28 cellular contexts compared by ENCODE assay signal in the genomic region with DNA sequence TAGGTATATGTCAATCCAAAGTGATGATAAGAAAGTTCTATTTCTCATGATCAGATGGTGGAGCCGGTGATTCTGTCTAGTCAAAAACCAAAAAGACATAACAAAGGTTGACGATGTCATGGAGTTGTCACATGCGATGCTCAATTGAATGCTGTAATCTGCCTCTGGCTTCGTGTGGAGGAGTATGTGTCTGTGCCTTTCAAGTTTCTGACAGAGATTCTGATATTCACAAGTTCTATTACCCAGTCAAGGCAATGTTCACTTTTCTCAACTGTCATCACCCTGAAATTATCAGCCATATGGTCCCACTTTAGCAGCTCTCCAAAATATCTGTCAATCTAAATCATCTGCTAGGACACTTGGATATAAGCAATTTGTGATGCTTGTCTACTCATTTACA.
"Had no signal": no experiment of that assay in that cellular context is flagged by ENCODE, and none has a peak within 500 bp of the region (broad histone marks: within the 10 kb centered on the region; RNA-seq: fewer than 3 reads in every experiment).

No MANE protein-coding gene starts in this region.

- H3K27ac ChIP-seq: ascending aorta, KMS-11, Peyer's patch, SJSA1 had no signal

- DNase-seq: activated CD4-positive, alpha-beta T cell treated with anti-CD3 and anti-CD28 coated beads, Interleukin-2, amount 10 ng/mL, durations not matched to agents 24 days and 14 days; activated CD4-positive, alpha-beta T cell treated with anti-CD3 and anti-CD28 coated beads, Interleukin-2, amount 50 U/mL, for 4 hours; activated CD8-positive, alpha-beta T cell treated with anti-CD3 and anti-CD28 coated beads for 36 hours; activated gamma-delta T cell; activated naive CD4-positive, alpha-beta T cell treated with Interleukin-2 at 50 U/mL for 16 hours; activated naive CD8-positive, alpha-beta T cell treated with anti-CD3 and anti-CD28 coated beads, Interleukin-2, amount 10 ng/mL, durations not matched to agents 7 days and 5 days; activated T-cell treated with anti-CD3 and anti-CD28 coated beads, Interleukin-2, amount 50 U/mL, for 24 hours; amygdala; NCI-H1092 treated with DMSO at 0.1 percent for 48 hours; NCI-H146; NCI-H1930; NCI-H2081 treated with DMSO at 0.1 percent for 48 hours; NCI-H345; NCI-H510A treated with DMSO at 0.1 percent for 48 hours; NCI-H748 treated with DMSO at 0.1 percent for 48 hours; NK-92 treated with Interleukin-12 subunit alpha and Interleukin-12 subunit beta, amount 100 ng/mL, for 24 hours; PC-3; Peyer's patch; RPMI8226; SHP77 treated with DMSO at 0.1 percent for 48 hours; SK-N-SH had no signal

- H3K27me3 Mint-ChIP-seq: activated CD4-positive, alpha-beta T cell treated with anti-CD3 and anti-CD28 coated beads, Interleukin-2, amount 10 ng/mL, durations not matched to agents 24 days and 14 days; activated CD8-positive, alpha-beta T cell treated with anti-CD3 and anti-CD28 coated beads for 36 hours; activated naive CD4-positive, alpha-beta T cell treated with anti-CD3 and anti-CD28 coated beads, Interleukin-2, amount 50 U/mL, for 24 hours; activated naive CD8-positive, alpha-beta T cell treated with anti-CD3 and anti-CD28 coated beads, Interleukin-2, amount 10 ng/mL, durations not matched to agents 7 days and 5 days; activated T-cell treated with anti-CD3 and anti-CD28 coated beads, Interleukin-2, amount 50 U/mL, for 24 hours had no signal

- H3K27me3 ChIP-seq: ascending aorta, Peyer's patch, SJSA1 had no signal

- H3K4me3 ChIP-seq: ascending aorta, Peyer's patch, SJSA1 had no signal

- H3K9me2 ChIP-seq: SK-N-SH had no signal

- H3K4me1 Mint-ChIP-seq: activated CD4-positive, alpha-beta T cell treated with anti-CD3 and anti-CD28 coated beads, Interleukin-2, amount 10 ng/mL, durations not matched to agents 24 days and 14 days; activated naive CD4-positive, alpha-beta T cell treated with anti-CD3 and anti-CD28 coated beads, Interleukin-2, amount 50 U/mL, for 24 hours; activated naive CD8-positive, alpha-beta T cell treated with anti-CD3 and anti-CD28 coated beads, Interleukin-2, amount 10 ng/mL, durations not matched to agents 7 days and 5 days had no signal

- ATAC-seq: activated CD8-positive, alpha-beta T cell treated with anti-CD3 and anti-CD28 coated beads for 36 hours; PC-3 had no signal

- H3K4me1 ChIP-seq: ascending aorta, Peyer's patch, SJSA1 had no signal

- H3K36me3 Mint-ChIP-seq: activated naive CD4-positive, alpha-beta T cell treated with anti-CD3 and anti-CD28 coated beads, Interleukin-2, amount 50 U/mL, for 24 hours; activated naive CD8-positive, alpha-beta T cell treated with anti-CD3 and anti-CD28 coated beads, Interleukin-2, amount 10 ng/mL, durations not matched to agents 7 days and 5 days had no signal

- H3K27ac Mint-ChIP-seq: activated CD4-positive, alpha-beta T cell treated with anti-CD3 and anti-CD28 coated beads, Interleukin-2, amount 10 ng/mL, durations not matched to agents 24 days and 14 days; activated CD8-positive, alpha-beta T cell treated with anti-CD3 and anti-CD28 coated beads for 36 hours; activated naive CD4-positive, alpha-beta T cell treated with anti-CD3 and anti-CD28 coated beads, Interleukin-2, amount 50 U/mL, for 24 hours; activated naive CD8-positive, alpha-beta T cell treated with anti-CD3 and anti-CD28 coated beads, Interleukin-2, amount 10 ng/mL, durations not matched to agents 7 days and 5 days; activated T-cell treated with anti-CD3 and anti-CD28 coated beads, Interleukin-2, amount 50 U/mL, for 24 hours; activated T-helper 2 cell treated with anti-CD3 and anti-CD28 coated beads, Interferon-gamma antibody, Interleukin-2, Interleukin-4, amounts not matched to agents 10 μg/mL and 5 μg/mL and 100 μg/mL, durations not matched to agents 14 hours and 24 hours and 36 hours; T-helper 1 cell treated with Interleukin-12 subunit alpha and Interleukin-12 subunit beta and Interleukin-4 antibody, amounts not matched to agents 30 μg/mL and 1 μg/mL, for 36 hours; T-helper 2 cell treated with Interferon-gamma antibody and Interleukin-4, amounts not matched to agents 5 μg/mL and 100 μg/mL, for 36 hours had no signal

- H3K9ac ChIP-seq: KMS-11, SK-N-SH had no signal

- H3K9me3 ChIP-seq: ascending aorta, Peyer's patch, SJSA1, SK-N-SH had no signal

- H3K4me3 Mint-ChIP-seq: activated CD4-positive, alpha-beta T cell treated with anti-CD3 and anti-CD28 coated beads, Interleukin-2, amount 10 ng/mL, durations not matched to agents 24 days and 14 days; activated CD8-positive, alpha-beta T cell treated with anti-CD3 and anti-CD28 coated beads for 36 hours; activated naive CD4-positive, alpha-beta T cell treated with anti-CD3 and anti-CD28 coated beads, Interleukin-2, amount 50 U/mL, for 24 hours; activated naive CD8-positive, alpha-beta T cell treated with anti-CD3 and anti-CD28 coated beads, Interleukin-2, amount 10 ng/mL, durations not matched to agents 7 days and 5 days; activated T-cell treated with anti-CD3 and anti-CD28 coated beads, Interleukin-2, amount 50 U/mL, for 24 hours; T-helper 1 cell treated with Interleukin-12 subunit alpha and Interleukin-12 subunit beta and Interleukin-4 antibody, amounts not matched to agents 30 μg/mL and 1 μg/mL, for 36 hours; T-helper 2 cell treated with Interferon-gamma antibody and Interleukin-4, amounts not matched to agents 5 μg/mL and 100 μg/mL, for 36 hours had no signal

- H3K4me2 ChIP-seq: KMS-11, SK-N-SH had no signal

- H3K36me3 ChIP-seq: ascending aorta, Peyer's patch, SJSA1 had no signal
